ENCODE assay signal across 24 cellular contexts in the genomic region with DNA sequence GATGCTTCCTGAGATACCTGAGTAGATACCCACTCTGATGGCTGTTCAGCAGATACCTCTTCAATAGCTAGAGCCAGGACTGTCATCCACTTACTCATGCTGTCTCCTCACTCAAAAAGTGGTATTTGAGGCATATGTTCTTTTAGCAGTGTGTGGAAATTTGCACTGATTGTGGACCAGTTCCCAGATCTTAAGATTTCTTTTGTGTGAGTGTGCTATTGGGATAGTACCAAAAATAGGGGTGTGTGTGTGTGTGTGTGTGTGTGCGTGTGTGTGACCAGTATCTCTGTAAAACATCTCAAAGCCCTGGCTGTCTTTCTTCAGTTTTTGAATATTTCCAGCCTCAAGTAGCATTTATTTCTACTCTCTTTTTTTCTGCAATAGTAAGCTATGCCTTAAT.
"Had no signal": no experiment of that assay in that cellular context is flagged by ENCODE, and none has a peak within 500 bp of the region (broad histone marks: within the 10 kb centered on the region; RNA-seq: fewer than 3 reads in every experiment).

No MANE protein-coding gene starts in this region.

- H3K4me1 ChIP-seq: esophagus muscularis mucosa, gastroesophageal sphincter, pancreas, suprapubic skin, thyroid gland had no signal

- H3K27me3 ChIP-seq: esophagus muscularis mucosa, hepatocyte, neutrophil, pancreas, suprapubic skin, thyroid gland had no signal

- H3K36me3 Mint-ChIP-seq: naive thymus-derived CD4-positive, alpha-beta T cell; type B pancreatic cell had no signal

- H3K79me2 ChIP-seq: hepatocyte had no signal

- H3K27ac Mint-ChIP-seq: dendritic cell treated with granulocyte-macrophage colony-stimulating factor and Interleukin-4, amounts not matched to agents 40 ng/mL and 50 ng/mL, for 4 days; effector memory CD8-positive, alpha-beta T cell; naive thymus-derived CD4-positive, alpha-beta T cell; nephron progenitor cell; progenitor cell of endocrine pancreas; type B pancreatic cell had no signal

- H2AFZ ChIP-seq: hepatocyte had no signal

- H3K4me3 Mint-ChIP-seq: dendritic cell treated with granulocyte-macrophage colony-stimulating factor and Interleukin-4, amounts not matched to agents 40 ng/mL and 50 ng/mL, for 4 days; effector memory CD8-positive, alpha-beta T cell; naive thymus-derived CD4-positive, alpha-beta T cell; nephron progenitor cell; type B pancreatic cell had no signal

- ATAC-seq: effector memory CD8-positive, alpha-beta T cell; gastroesophageal sphincter; left colon; left ventricle myocardium superior; naive thymus-derived CD4-positive, alpha-beta T cell; pancreas; right cardiac atrium had no signal

- H3K4me3 ChIP-seq: esophagus muscularis mucosa, gastroesophageal sphincter, hepatocyte, lung, pancreas, smooth muscle cell, suprapubic skin, thyroid gland had no signal

- H3K27me3 Mint-ChIP-seq: dendritic cell treated with granulocyte-macrophage colony-stimulating factor and Interleukin-4, amounts not matched to agents 40 ng/mL and 50 ng/mL, for 4 days; effector memory CD8-positive, alpha-beta T cell; naive thymus-derived CD4-positive, alpha-beta T cell had no signal

- H3K27ac ChIP-seq: epithelial cell of prostate, esophagus muscularis mucosa, gastroesophageal sphincter, hepatocyte, neutrophil, pancreas, suprapubic skin, thyroid gland had no signal

- H3K9me3 ChIP-seq: esophagus muscularis mucosa, gastroesophageal sphincter, neutrophil, pancreas, suprapubic skin, thyroid gland had no signal

- H3K9me3 Mint-ChIP-seq: dendritic cell treated with granulocyte-macrophage colony-stimulating factor and Interleukin-4, amounts not matched to agents 40 ng/mL and 50 ng/mL, for 4 days; nephron progenitor cell; type B pancreatic cell had no signal

- DNase-seq: cerebellar nuclear complex; effector memory CD8-positive, alpha-beta T cell; glutamatergic neuron; left colon; left ventricle myocardium superior; mesendoderm; naive thymus-derived CD4-positive, alpha-beta T cell; nephron progenitor cell; pancreas; right cardiac atrium; stimulated activated CD4-positive, alpha-beta T cell treated with anti-CD3 and anti-CD28 coated beads, Interleukin-2, amount 100 ng/mL, for 48 hours; stimulated activated naive CD4-positive, alpha-beta T cell treated with Interleukin-2 at 50 U/mL for 16 hours; thyroid gland had no signal

- H3K4me2 ChIP-seq: hepatocyte, smooth muscle cell had no signal
